18 cellular contexts compared by ENCODE assay signal in the genomic region with DNA sequence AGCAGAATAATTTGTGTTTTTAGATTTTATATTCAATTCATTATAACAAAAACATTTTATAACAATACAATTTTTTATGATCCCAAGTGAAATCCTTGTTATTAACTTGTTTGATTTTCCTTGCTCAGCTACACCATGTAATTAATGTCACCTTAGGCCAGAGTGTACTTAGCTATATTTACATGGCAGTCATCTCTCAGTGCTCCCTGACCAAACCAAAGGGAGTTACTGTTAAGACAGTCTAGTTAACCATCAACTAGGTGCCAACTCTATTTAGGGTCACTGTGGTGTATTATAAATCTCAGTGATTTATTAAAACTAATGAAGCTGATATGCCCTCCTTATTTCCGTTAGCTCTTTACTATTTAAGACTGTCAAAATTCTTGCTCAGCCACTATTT. TPM values are rescaled to one million over a fixed set of nuclear protein-coding genes. Genes with fewer than 3 reads are reported as not detected.
"Had no signal": no experiment of that assay in that cellular context is flagged by ENCODE, and none has a peak within 500 bp of the region (broad histone marks: within the 10 kb centered on the region; RNA-seq: fewer than 3 reads in every experiment).

No MANE protein-coding gene starts in this region.

- H2AFZ ChIP-seq: neural progenitor cell had no signal

- H3K9me3 ChIP-seq: colonic mucosa, ovary had no signal

- H3K27me3 ChIP-seq: colonic mucosa, neural progenitor cell, ovary had no signal

- H3K27ac Mint-ChIP-seq: activated B cell treated with CpG ODN at 0.5 μM for 24 hours; activated naive CD8-positive, alpha-beta T cell treated with anti-CD3 and anti-CD28 coated beads, Interleukin-2, amount 10 ng/mL, durations not matched to agents 7 days and 5 days; activated T-helper 1 cell treated with anti-CD3 and anti-CD28 coated beads, Interleukin-12 subunit alpha, Interleukin-12 subunit beta, Interleukin-2, Interleukin-4 antibody, amounts not matched to agents 30 ng/mL and 10 ng/mL and 1 ng/mL, durations not matched to agents 14 hours and 24 hours and 36 hours; neural progenitor cell; stimulated activated memory B cell treated with anti-CD40 and anti-IgM and Interleukin-4, amounts not matched to agents 10 μg/mL and 1 μg/mL and 100 μg/mL, for 72 hours; T-helper 1 cell treated with Interleukin-12 subunit alpha and Interleukin-12 subunit beta and Interleukin-4 antibody, amounts not matched to agents 30 μg/mL and 1 μg/mL, for 36 hours had no signal

- H3K4me2 ChIP-seq: neural progenitor cell had no signal

- H3K36me3 ChIP-seq: colonic mucosa, neural progenitor cell, ovary had no signal

- H3K4me3 Mint-ChIP-seq: activated B cell treated with CpG ODN at 0.5 μM for 24 hours; activated naive CD8-positive, alpha-beta T cell treated with anti-CD3 and anti-CD28 coated beads, Interleukin-2, amount 10 ng/mL, durations not matched to agents 7 days and 5 days; activated T-helper 1 cell treated with anti-CD3 and anti-CD28 coated beads, Interleukin-12 subunit alpha, Interleukin-12 subunit beta, Interleukin-2, Interleukin-4 antibody, amounts not matched to agents 30 ng/mL and 10 ng/mL and 1 ng/mL, durations not matched to agents 14 hours and 24 hours and 36 hours; brain; neural progenitor cell; stimulated activated memory B cell treated with anti-CD40 and anti-IgM and Interleukin-4, amounts not matched to agents 10 μg/mL and 1 μg/mL and 100 μg/mL, for 72 hours; T-helper 1 cell treated with Interleukin-12 subunit alpha and Interleukin-12 subunit beta and Interleukin-4 antibody, amounts not matched to agents 30 μg/mL and 1 μg/mL, for 36 hours had no signal

- H3K4me1 ChIP-seq: colonic mucosa had no signal

- H3K36me3 Mint-ChIP-seq: activated naive CD8-positive, alpha-beta T cell treated with anti-CD3 and anti-CD28 coated beads, Interleukin-2, amount 10 ng/mL, durations not matched to agents 7 days and 5 days; brain; neural progenitor cell; stimulated activated memory B cell treated with anti-CD40 and anti-IgM and Interleukin-4, amounts not matched to agents 10 μg/mL and 1 μg/mL and 100 μg/mL, for 72 hours had no signal

- H3K9ac ChIP-seq: neural progenitor cell had no signal

- H3K27ac ChIP-seq: colonic mucosa, neural progenitor cell, ovary had no signal

- H3K4me3 ChIP-seq: colonic mucosa, neural progenitor cell, ovary had no signal

- DNase-seq: activated B cell treated with CpG ODN at 0.5 μM for 24 hours; activated CD4-positive, alpha-beta T cell treated with anti-CD3 and anti-CD28 coated beads for 48 hours; activated CD8-positive, alpha-beta memory T cell treated with anti-CD3 and anti-CD28 coated beads, Interleukin-2, amount 50 U/mL, for 48 hours; activated naive CD4-positive, alpha-beta T cell; activated naive CD8-positive, alpha-beta T cell treated with anti-CD3 and anti-CD28 coated beads, Interleukin-2, amount 10 ng/mL, durations not matched to agents 7 days and 5 days; central memory CD4-positive, alpha-beta T cell; colonic mucosa; hippocampal formation; midbrain; ovary; stimulated activated CD4-positive, alpha-beta T cell treated with anti-CD3 and anti-CD28 coated beads, Interleukin-2, amount 100 ng/mL, for 48 hours had no signal

- H3K4me1 Mint-ChIP-seq: activated B cell treated with CpG ODN at 0.5 μM for 24 hours; stimulated activated memory B cell treated with anti-CD40 and anti-IgM and Interleukin-4, amounts not matched to agents 10 μg/mL and 1 μg/mL and 100 μg/mL, for 72 hours had no signal

- H3K27me3 Mint-ChIP-seq: brain had no signal

- H3K9me3 Mint-ChIP-seq: activated naive CD8-positive, alpha-beta T cell treated with anti-CD3 and anti-CD28 coated beads, Interleukin-2, amount 10 ng/mL, durations not matched to agents 7 days and 5 days; activated T-helper 1 cell treated with anti-CD3 and anti-CD28 coated beads, Interleukin-12 subunit alpha, Interleukin-12 subunit beta, Interleukin-2, Interleukin-4 antibody, amounts not matched to agents 30 ng/mL and 10 ng/mL and 1 ng/mL, durations not matched to agents 14 hours and 24 hours and 36 hours; T-helper 1 cell treated with Interleukin-12 subunit alpha and Interleukin-12 subunit beta and Interleukin-4 antibody, amounts not matched to agents 30 μg/mL and 1 μg/mL, for 36 hours had no signal

- ATAC-seq: esophagus mucosa; stimulated activated memory B cell treated with anti-CD40 and anti-IgM and Interleukin-4, amounts not matched to agents 10 μg/mL and 1 μg/mL and 100 μg/mL, for 72 hours had no signal

RNA-seq across cellular contexts. Expression of gene CCDC158, which starts 44.4 kb away (rescaled TPM):
- total RNA-seq: activated B cell treated with CpG ODN at 0.5 μM for 24 hours; activated naive CD8-positive, alpha-beta T cell treated with anti-CD3 and anti-CD28 coated beads, Interleukin-2, amount 10 ng/mL, durations not matched to agents 7 days and 5 days; activated T-helper 1 cell treated with anti-CD3 and anti-CD28 coated beads, Interleukin-12 subunit alpha, Interleukin-12 subunit beta, Interleukin-2, Interleukin-4 antibody, amounts not matched to agents 30 ng/mL and 10 ng/mL and 1 ng/mL, durations not matched to agents 14 hours and 24 hours and 36 hours; colonic mucosa; esophagus mucosa; lung microvascular endothelial cell had no signal

RNA-seq across cellular contexts. Expression of gene SHROOM3, which starts 58.5 kb away (rescaled TPM):
- total RNA-seq: activated naive CD8-positive, alpha-beta T cell treated with anti-CD3 and anti-CD28 coated beads, Interleukin-2, amount 10 ng/mL, durations not matched to agents 7 days and 5 days had no signal
